Comparison of ENCODE assay signal across 33 cellular contexts in genomic region chr2:95380731-95381130, GRCh38.
"Had no signal": no experiment of that assay in that cellular context is flagged by ENCODE, and none has a peak within 500 bp of the region (broad histone marks: within the 10 kb centered on the region; RNA-seq: fewer than 3 reads in every experiment).

No MANE protein-coding gene starts in this region.

- H3K27me3 Mint-ChIP-seq: activated CD4-positive, alpha-beta T cell treated with anti-CD3 and anti-CD28 coated beads, Interleukin-2, amount 10 ng/mL, durations not matched to agents 24 days and 14 days; activated naive CD8-positive, alpha-beta T cell treated with anti-CD3 and anti-CD28 coated beads for 36 hours had no signal

- H3K4me1 ChIP-seq: adrenal gland, ascending aorta had no signal

- H3K4me3 Mint-ChIP-seq: activated B cell treated with CpG ODN at 0.5 μM for 24 hours; activated CD4-positive, alpha-beta memory T cell treated with anti-CD3 and anti-CD28 coated beads for 36 hours; activated CD4-positive, alpha-beta T cell treated with anti-CD3 and anti-CD28 coated beads, Interleukin-2, amount 10 ng/mL, durations not matched to agents 24 days and 14 days; activated CD8-positive, alpha-beta T cell treated with anti-CD3 and anti-CD28 coated beads for 36 hours; activated naive CD4-positive, alpha-beta T cell treated with anti-CD3 and anti-CD28 coated beads for 36 hours; activated naive CD8-positive, alpha-beta T cell treated with anti-CD3 and anti-CD28 coated beads for 36 hours; activated T-cell treated with anti-CD3 and anti-CD28 coated beads, Interleukin-2, amount 50 U/mL, for 4 hours; activated T-cell treated with anti-CD3 and anti-CD28 coated beads, Interleukin-2, amount 50 U/mL, for 72 hours; activated T-helper 1 cell treated with anti-CD3 and anti-CD28 coated beads, Interleukin-12 subunit alpha, Interleukin-12 subunit beta, Interleukin-2, Interleukin-4 antibody, amounts not matched to agents 30 ng/mL and 10 ng/mL and 1 ng/mL, durations not matched to agents 14 hours and 24 hours and 36 hours; activated T-helper 17 cell treated with anti-CD3 and anti-CD28 coated beads, Interleukin-2, amount 50 U/mL, for 72 hours; brain; T-cell; T-helper 2 cell treated with Interferon-gamma antibody and Interleukin-4, amounts not matched to agents 5 μg/mL and 100 μg/mL, for 36 hours had no signal

- H3K27me3 ChIP-seq: adrenal gland, ascending aorta had no signal

- H3K9me3 ChIP-seq: adrenal gland, ascending aorta had no signal

- H3K27ac Mint-ChIP-seq: activated B cell treated with CpG ODN at 0.5 μM for 24 hours; activated CD4-positive, alpha-beta memory T cell treated with anti-CD3 and anti-CD28 coated beads for 36 hours; activated CD4-positive, alpha-beta T cell treated with anti-CD3 and anti-CD28 coated beads, Interleukin-2, amount 10 ng/mL, durations not matched to agents 24 days and 14 days; activated CD8-positive, alpha-beta T cell treated with anti-CD3 and anti-CD28 coated beads for 36 hours; activated naive CD4-positive, alpha-beta T cell treated with anti-CD3 and anti-CD28 coated beads for 36 hours; activated naive CD4-positive, alpha-beta T cell treated with anti-CD3 and anti-CD28 coated beads, Interleukin-2, amount 50 U/mL, for 72 hours; activated naive CD8-positive, alpha-beta T cell treated with anti-CD3 and anti-CD28 coated beads for 36 hours; activated T-cell treated with anti-CD3 and anti-CD28 coated beads, Interleukin-2, amount 50 U/mL, for 72 hours; activated T-helper 1 cell treated with anti-CD3 and anti-CD28 coated beads, Interleukin-12 subunit alpha, Interleukin-12 subunit beta, Interleukin-2, Interleukin-4 antibody, amounts not matched to agents 30 ng/mL and 10 ng/mL and 1 ng/mL, durations not matched to agents 14 hours and 24 hours and 36 hours; activated T-helper 17 cell treated with anti-CD3 and anti-CD28 coated beads, Interleukin-2, amount 50 U/mL, for 72 hours; T-cell; T-helper 2 cell treated with Interferon-gamma antibody and Interleukin-4, amounts not matched to agents 5 μg/mL and 100 μg/mL, for 36 hours had no signal

- H3K27ac ChIP-seq: adrenal gland, ascending aorta, VCaP had no signal

- H3K36me3 Mint-ChIP-seq: activated CD4-positive, alpha-beta memory T cell treated with anti-CD3 and anti-CD28 coated beads for 36 hours; activated naive CD4-positive, alpha-beta T cell treated with anti-CD3 and anti-CD28 coated beads, Interleukin-2, amount 50 U/mL, for 72 hours; activated naive CD8-positive, alpha-beta T cell treated with anti-CD3 and anti-CD28 coated beads for 36 hours; brain; T-cell had no signal

- H3K9me3 Mint-ChIP-seq: activated B cell treated with CpG ODN at 0.5 μM for 24 hours; activated CD4-positive, alpha-beta memory T cell treated with anti-CD3 and anti-CD28 coated beads for 36 hours; activated CD4-positive, alpha-beta T cell treated with anti-CD3 and anti-CD28 coated beads, Interleukin-2, amount 10 ng/mL, durations not matched to agents 24 days and 14 days; activated CD8-positive, alpha-beta T cell treated with anti-CD3 and anti-CD28 coated beads for 36 hours; activated naive CD4-positive, alpha-beta T cell treated with anti-CD3 and anti-CD28 coated beads for 36 hours; activated naive CD4-positive, alpha-beta T cell treated with anti-CD3 and anti-CD28 coated beads, Interleukin-2, amount 50 U/mL, for 72 hours; activated naive CD8-positive, alpha-beta T cell treated with anti-CD3 and anti-CD28 coated beads for 36 hours; activated T-cell treated with anti-CD3 and anti-CD28 coated beads, Interleukin-2, amount 50 U/mL, for 4 hours; activated T-cell treated with anti-CD3 and anti-CD28 coated beads, Interleukin-2, amount 50 U/mL, for 72 hours; activated T-helper 1 cell treated with anti-CD3 and anti-CD28 coated beads, Interleukin-12 subunit alpha, Interleukin-12 subunit beta, Interleukin-2, Interleukin-4 antibody, amounts not matched to agents 30 ng/mL and 10 ng/mL and 1 ng/mL, durations not matched to agents 14 hours and 24 hours and 36 hours; activated T-helper 17 cell treated with anti-CD3 and anti-CD28 coated beads, Interleukin-2, amount 50 U/mL, for 72 hours; brain; T-cell; T-helper 2 cell treated with Interferon-gamma antibody and Interleukin-4, amounts not matched to agents 5 μg/mL and 100 μg/mL, for 36 hours had no signal

- ATAC-seq: activated CD8-positive, alpha-beta T cell treated with anti-CD3 and anti-CD28 coated beads for 36 hours; activated naive CD4-positive, alpha-beta T cell treated with anti-CD3 and anti-CD28 coated beads, Interleukin-2, amount 50 U/mL, for 72 hours; activated T-cell treated with anti-CD3 and anti-CD28 coated beads, Interleukin-2, amount 50 U/mL, for 4 hours; activated T-cell treated with anti-CD3 and anti-CD28 coated beads, Interleukin-2, amount 50 U/mL, for 72 hours; activated T-helper 17 cell treated with anti-CD3 and anti-CD28 coated beads, Interleukin-2, amount 50 U/mL, for 72 hours; T-cell had no signal

- DNase-seq: activated B cell treated with CpG ODN at 0.5 μM for 24 hours; activated CD4-positive, alpha-beta memory T cell treated with anti-CD3 and anti-CD28 coated beads for 36 hours; activated CD4-positive, alpha-beta T cell treated with anti-CD3 and anti-CD28 coated beads for 4 hours; activated CD4-positive, alpha-beta T cell treated with anti-CD3 and anti-CD28 coated beads, Interleukin-2, amount 10 ng/mL, durations not matched to agents 24 days and 14 days; activated CD4-positive, alpha-beta T cell treated with anti-CD3 and anti-CD28 coated beads, Interleukin-2, amount 50 U/mL, for 1 hour; activated CD4-positive, alpha-beta T cell treated with anti-CD3 and anti-CD28 coated beads, Interleukin-2, amount 50 U/mL, for 4 hours; activated CD4-positive, CD25-positive, alpha-beta regulatory T cell treated with anti-CD3 and anti-CD28 coated beads, Interleukin-2, amount 50 U/mL, for 72 hours; activated CD8-positive, alpha-beta memory T cell treated with anti-CD3 and anti-CD28 coated beads, Interleukin-2, amount 50 U/mL, for 4 hours; activated CD8-positive, alpha-beta T cell treated with anti-CD3 and anti-CD28 coated beads for 36 hours; activated effector memory CD4-positive, alpha-beta T cell treated with anti-CD3 and anti-CD28 coated beads, Interleukin-2, amount 50 U/mL, for 16 hours; activated gamma-delta T cell treated with Interleukin-2 at 50 U/mL for 16 hours; activated naive CD4-positive, alpha-beta T cell; activated naive CD4-positive, alpha-beta T cell treated with anti-CD3 and anti-CD28 coated beads for 36 hours; activated naive CD4-positive, alpha-beta T cell treated with anti-CD3 and anti-CD28 coated beads, Interleukin-2, amount 50 U/mL, for 16 hours; activated naive CD8-positive, alpha-beta T cell treated with anti-CD3 and anti-CD28 coated beads for 36 hours; activated T-cell treated with anti-CD3 and anti-CD28 coated beads for 4 hours; activated T-cell treated with anti-CD3 and anti-CD28 coated beads, Interleukin-2, amount 50 U/mL, for 1 hour; activated T-cell treated with anti-CD3 and anti-CD28 coated beads, Interleukin-2, amount 50 U/mL, for 4 hours; activated T-cell treated with anti-CD3 and anti-CD28 coated beads, Interleukin-2, amount 50 U/mL, for 72 hours; amygdala; anterior cingulate cortex; central memory CD4-positive, alpha-beta T cell; T-cell; T-helper 2 cell; T-helper 9 cell had no signal

- H3K36me3 ChIP-seq: adrenal gland had no signal

- H3K4me1 Mint-ChIP-seq: activated B cell treated with CpG ODN at 0.5 μM for 24 hours; activated CD4-positive, alpha-beta T cell treated with anti-CD3 and anti-CD28 coated beads, Interleukin-2, amount 10 ng/mL, durations not matched to agents 24 days and 14 days; activated naive CD8-positive, alpha-beta T cell treated with anti-CD3 and anti-CD28 coated beads for 36 hours; activated T-helper 17 cell treated with anti-CD3 and anti-CD28 coated beads, Interleukin-2, amount 50 U/mL, for 72 hours; brain had no signal

- H3K4me3 ChIP-seq: adrenal gland, ascending aorta had no signal
